10 cellular contexts compared by ENCODE assay signal in the genomic region with DNA sequence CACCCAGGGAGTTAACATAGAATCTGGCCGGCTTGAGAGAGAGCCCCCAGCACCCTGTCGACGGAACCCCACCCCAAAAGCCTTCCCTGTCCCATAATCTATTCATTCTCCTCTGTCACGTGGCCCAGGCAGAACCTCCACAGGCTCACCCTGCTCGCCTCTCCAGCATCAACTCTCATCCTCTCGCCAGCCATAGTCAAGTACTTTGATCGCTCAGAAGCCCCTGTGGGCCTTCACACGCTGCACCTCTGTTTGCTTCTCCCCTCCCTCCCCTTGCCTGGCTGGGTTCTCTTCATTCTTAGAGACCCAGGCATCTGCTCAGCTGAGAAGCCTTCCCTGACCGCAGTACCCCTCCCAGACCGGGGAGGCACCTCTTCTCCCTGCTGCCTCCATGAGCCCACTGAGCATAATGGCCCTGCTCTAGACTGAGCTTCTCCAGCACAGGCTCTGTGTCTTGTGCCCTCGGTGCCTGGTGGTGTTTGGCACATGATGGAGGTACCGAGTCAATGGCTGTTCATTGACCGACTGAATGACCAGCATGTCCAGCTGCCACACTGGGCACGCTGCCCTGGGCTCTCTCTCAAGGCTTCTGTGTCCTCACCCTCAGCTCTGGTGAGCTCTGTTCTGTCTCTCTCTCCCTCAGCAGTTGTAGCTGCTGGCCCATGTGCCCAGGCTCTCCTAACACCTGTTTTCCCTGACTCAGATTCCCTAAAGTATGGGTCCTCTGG. TPM values are rescaled to one million over a fixed set of nuclear protein-coding genes. Genes with fewer than 3 reads are reported as not detected.
DNase-seq lines count a peak whose midpoint lies in the region; TF ChIP-seq lines count a peak whose summit lies in the region.
"Had no signal": no experiment of that assay in that cellular context is flagged by ENCODE, and none has a peak within 500 bp of the region (broad histone marks: within the 10 kb centered on the region; RNA-seq: fewer than 3 reads in every experiment).

No MANE protein-coding gene starts in this region.

- peaks cover 53% of the 10 kb centered on the region for H3K4me1 Mint-ChIP-seq in activated naive CD8-positive, alpha-beta T cell treated with anti-CD3 and anti-CD28 coated beads for 36 hours

- no peaks in the 10 kb centered on the region for H3K9me3 Mint-ChIP-seq in activated naive CD8-positive, alpha-beta T cell treated with anti-CD3 and anti-CD28 coated beads for 36 hours

- H3K27ac Mint-ChIP-seq in activated naive CD8-positive, alpha-beta T cell treated with anti-CD3 and anti-CD28 coated beads for 36 hours = peak overlapping the region; percentile 62
- H3K27ac Mint-ChIP-seq: progenitor cell of endocrine pancreas had no signal

- H3K9me3 ChIP-seq in skeletal muscle tissue (ENCODE audit: control insufficient read depth in 3 of 3, low read length in 3 of 3) (no peaks in the 10 kb centered on the region), BE2C (no peaks in the 10 kb centered on the region)

- H3K27me3 ChIP-seq in skeletal muscle tissue (ENCODE audit: control insufficient read depth in 3 of 3, insufficient read depth in 3 of 3, low read length in 3 of 3) (no peaks in the 10 kb centered on the region), BE2C (no peaks in the 10 kb centered on the region)

- no peak overlapping the region for H3K4me3 ChIP-seq in GM12875 (ENCODE audit: low read depth, low read length)
- H3K4me3 ChIP-seq in skeletal muscle tissue (ENCODE audit: low read length in 3 of 3) = peak overlapping the region in 2 of 3 donors; percentile 10 to 22
- H3K4me3 ChIP-seq in BE2C (ENCODE audit: low read depth, low read length) = no peak overlapping the region

- peak overlapping the region; percentile 27 to 57 (median 47) for H3K9ac ChIP-seq in skeletal muscle tissue (ENCODE audit: low read depth in 1 of 3, low read length in 3 of 3)

- peak overlapping the region; percentile 68 for H3K27ac ChIP-seq in skeletal muscle tissue (ENCODE audit: low read depth, low read length)

- peaks cover 26% of the 10 kb centered on the region for H3K36me3 Mint-ChIP-seq in activated naive CD8-positive, alpha-beta T cell treated with anti-CD3 and anti-CD28 coated beads for 36 hours

- H3K4me1 ChIP-seq in skeletal muscle tissue (ENCODE audit: control insufficient read depth in 3 of 3, insufficient read depth in 3 of 3, low read length in 3 of 3) (peaks cover 38 to 54% (median 43%) of the 10 kb centered on the region in 3 donors), BE2C (no peaks in the 10 kb centered on the region)

- no peaks in the 10 kb centered on the region for H3K27me3 Mint-ChIP-seq in activated naive CD8-positive, alpha-beta T cell treated with anti-CD3 and anti-CD28 coated beads for 36 hours
- H3K27me3 Mint-ChIP-seq: progenitor cell of endocrine pancreas had no signal

- no peak overlapping the region for H3K4me3 Mint-ChIP-seq in activated naive CD8-positive, alpha-beta T cell treated with anti-CD3 and anti-CD28 coated beads for 36 hours

- H3K36me3 ChIP-seq in skeletal muscle tissue (ENCODE audit: control insufficient read depth in 3 of 3, insufficient read depth in 3 of 3, low read length in 3 of 3) = peaks cover 47 to 62% (median 49%) of the 10 kb centered on the region in 3 donors
- H3K36me3 ChIP-seq in BE2C = no peaks in the 10 kb centered on the region

- DNase-seq in activated naive CD8-positive, alpha-beta T cell treated with anti-CD3 and anti-CD28 coated beads for 36 hours = no peak
- DNase-seq in hypothalamus (lab: John Stamatoyannopoulos, UW) (peak in 47 of 51 donors; percentile 13 to 97 (median 82)), SW480 (ENCODE audit: low spot score) (no peak), BE2C (no peak), KG1 (lab: John Stamatoyannopoulos, UW) (no peak), OCI-M2 (lab: John Stamatoyannopoulos, UW; ENCODE audit: unreplicated experiment) (no peak)
- DNase-seq: NCI-H1417 treated with DMSO at 0.1 percent for 48 hours had no signal

- 0 out of 2 replicates have a peak, but pooled peaks have one; percentile 9 for TF ChIP-seq CTCF in GM12875 (IDR thresholded peaks at IDR 0.05; ENCODE audit: borderline replicate concordance, insufficient read depth, low read depth, low read length)
- TF ChIP-seq CTCF in BE2C (IDR thresholded peaks at IDR 0.05; ENCODE audit: low read depth, low read length) = no peak

RNA-seq across cellular contexts. Expression of a gene that starts 33.7 kb away (rescaled TPM):
- total RNA-seq in activated naive CD8-positive, alpha-beta T cell treated with anti-CD3 and anti-CD28 coated beads for 36 hours = 1 to 10 TPM; 8.8 to 9.2 TPM
- total RNA-seq in skeletal muscle tissue = 37.1 TPM
- 35.7 TPM for polyA plus RNA-seq in BE2C (2012; ENCODE audit: insufficient read depth, insufficient read length, low read depth)

RNA-seq across cellular contexts. Expression of a gene that starts 35.5 kb away (rescaled TPM):
- 10 to 100 TPM; 25.6 to 27.0 TPM for total RNA-seq in activated naive CD8-positive, alpha-beta T cell treated with anti-CD3 and anti-CD28 coated beads for 36 hours
- 3.7 TPM for total RNA-seq in skeletal muscle tissue
- polyA plus RNA-seq in BE2C (2012; ENCODE audit: insufficient read depth, insufficient read length, low read depth) = 3.4 TPM

Comparison
In these comparisons a context has a peak if more than half of its experiments do, and no peak if none do; other contexts are left out.
1. H3K4me3 ChIP-seq: peak in skeletal muscle tissue (2 of 3); none in GM12875 (single experiment) and BE2C (single experiment).
2. DNase-seq: peak in hypothalamus (47 of 51); none in activated naive CD8-positive, alpha-beta T cell treated with anti-CD3 and anti-CD28 coated beads for 36 hours (single experiment), SW480 (single experiment), BE2C (single experiment), KG1 (single experiment) and OCI-M2 (single experiment).